In the genomic region with DNA sequence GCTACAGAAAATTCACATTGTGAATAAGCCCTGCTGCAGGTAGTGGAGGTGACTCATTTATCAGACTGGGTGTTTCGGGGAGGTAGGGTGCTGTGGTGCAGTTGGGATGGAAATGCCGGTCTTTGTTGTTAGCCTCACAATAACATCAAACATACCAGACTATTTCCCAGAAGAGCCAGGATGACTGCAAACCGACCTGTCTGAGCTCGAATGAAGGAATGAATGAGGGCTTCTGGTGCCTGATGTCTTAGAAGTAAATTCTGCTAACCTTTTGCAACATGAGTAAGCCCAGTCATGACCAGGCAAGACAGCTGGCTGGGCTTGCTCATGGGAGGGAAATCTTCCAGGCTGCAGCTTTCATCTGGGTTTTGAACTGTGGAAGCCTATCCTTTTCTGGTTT, we compare ENCODE assay signal across 11 cellular contexts. TPM values are rescaled to one million over a fixed set of nuclear protein-coding genes. Genes with fewer than 3 reads are reported as not detected.
DNase-seq lines count a peak whose midpoint lies in the region; ATAC-seq and TF ChIP-seq lines count a peak whose summit lies in the region.
"Had no signal": no experiment of that assay in that cellular context is flagged by ENCODE, and none has a peak within 500 bp of the region (broad histone marks: within the 10 kb centered on the region; RNA-seq: fewer than 3 reads in every experiment).

No MANE protein-coding gene starts in this region.

- H3K4me1 ChIP-seq in CD4-positive, CD25-positive, alpha-beta regulatory T cell (ENCODE audit: control insufficient read depth, insufficient read depth, low read length, poor library complexity, severe bottlenecking) = peaks cover 29% of the 10 kb centered on the region

- H3K27me3 ChIP-seq in CD4-positive, CD25-positive, alpha-beta regulatory T cell (ENCODE audit: control insufficient read depth, insufficient read depth, low read length) = no peaks in the 10 kb centered on the region
- H3K27me3 ChIP-seq: heart right ventricle, upper lobe of right lung had no signal

- peak overlapping the region in 1 of 3 donors; percentile 98 for H3K27ac Mint-ChIP-seq in CD4-positive, CD25-positive, alpha-beta regulatory T cell
- peak overlapping the region; percentile 90 to 94 (median 94) for H3K27ac Mint-ChIP-seq in nephron

- no peak for ATAC-seq in CD4-positive, CD25-positive, alpha-beta regulatory T cell (ENCODE audit: low read depth in 2 of 2)
- ATAC-seq: heart right ventricle, right cardiac atrium, upper lobe of right lung had no signal

- no peak for TF ChIP-seq CTCF in choroid plexus epithelial cell (conservative IDR thresholded peaks at IDR 0.05; ENCODE audit: low read depth, low read length)
- TF ChIP-seq CTCF in nephron (IDR thresholded peaks at IDR 0.05; ENCODE audit: unreplicated experiment in 3 of 3) = no peak

- no peak overlapping the region for H3K27ac ChIP-seq in CD4-positive, CD25-positive, alpha-beta regulatory T cell (ENCODE audit: insufficient read depth, low read length, poor library complexity, severe bottlenecking)
- H3K27ac ChIP-seq: upper lobe of right lung had no signal

- peaks cover 3% of the 10 kb centered on the region for H3K36me3 Mint-ChIP-seq in CD4-positive, CD25-positive, alpha-beta regulatory T cell
- peaks cover 18% of the 10 kb centered on the region for H3K36me3 Mint-ChIP-seq in nephron (ENCODE audit: low read depth)

- H3K9me3 ChIP-seq in CD4-positive, CD25-positive, alpha-beta regulatory T cell (ENCODE audit: control insufficient read depth in 2 of 2, low read length in 2 of 2) = no peaks in the 10 kb centered on the region
- H3K9me3 ChIP-seq: heart right ventricle, upper lobe of right lung had no signal

- no peak overlapping the region for H3K4me3 ChIP-seq in CD4-positive, CD25-positive, alpha-beta regulatory T cell (ENCODE audit: low read depth, low read length)
- H3K4me3 ChIP-seq in choroid plexus epithelial cell (ENCODE audit: low read depth, low read length) = no peak overlapping the region
- H3K4me3 ChIP-seq: heart right ventricle, upper lobe of right lung had no signal

- H3K9me3 Mint-ChIP-seq in CD4-positive, CD25-positive, alpha-beta regulatory T cell = peaks cover 0 to 1% (median 0%) of the 10 kb centered on the region in 7 donors
- H3K9me3 Mint-ChIP-seq in nephron = no peaks in the 10 kb centered on the region

- peaks cover 15 to 25% (median 18%) of the 10 kb centered on the region in 4 donors for H3K4me1 Mint-ChIP-seq in CD4-positive, CD25-positive, alpha-beta regulatory T cell
- peaks cover 41% of the 10 kb centered on the region for H3K4me1 Mint-ChIP-seq in nephron

- H3K4me3 Mint-ChIP-seq in CD4-positive, CD25-positive, alpha-beta regulatory T cell = peak overlapping the region; percentile 50 to 93 (median 65)
- peak overlapping the region; percentile 71 to 84 (median 83) for H3K4me3 Mint-ChIP-seq in nephron

- H3K27me3 Mint-ChIP-seq in CD4-positive, CD25-positive, alpha-beta regulatory T cell = peaks cover 9% of the 10 kb centered on the region
- no peaks in the 10 kb centered on the region for H3K27me3 Mint-ChIP-seq in nephron (ENCODE audit: low read depth)

- H3K36me3 ChIP-seq in CD4-positive, CD25-positive, alpha-beta regulatory T cell (ENCODE audit: control insufficient read depth, insufficient read depth, low read length) = peaks cover 6% of the 10 kb centered on the region

- peak in 1 of 3 donors; percentile 15 for DNase-seq in CD4-positive, CD25-positive, alpha-beta regulatory T cell
- peak; percentile 53 for DNase-seq in HT1080 (ENCODE audit: low read depth)
- peak; percentile 83 for DNase-seq in choroid plexus epithelial cell (ENCODE audit: low read depth)
- no peak for DNase-seq in pons (ENCODE audit: low spot score)
- no peak for DNase-seq in ecto neural progenitor cell (ENCODE audit: low spot score)
- DNase-seq in DMS53 (lab: John Stamatoyannopoulos, UW) = no peak
- DNase-seq in Ammon's horn (ENCODE audit: low spot score) = no peak
- DNase-seq: heart right ventricle, right cardiac atrium, upper lobe of right lung had no signal

RNA-seq across cellular contexts. Expression of a gene that starts 2.4 kb away (rescaled TPM):
- 110 TPM for total RNA-seq in CD4-positive, CD25-positive, alpha-beta regulatory T cell
- 100 to 1,000 TPM; 153 to 201 (median 160) TPM for polyA plus RNA-seq in CD4-positive, CD25-positive, alpha-beta regulatory T cell
- 179 and 199 TPM in 2 replicates for total RNA-seq in HT1080 (2014; rRNA removed; shearing (Covaris generic))
- polyA plus RNA-seq in HT1080 (2015; cell fraction: cytosol; rRNA removed) = 258 and 276 TPM in 2 replicates
- 182 and 231 TPM in 2 replicates for polyA plus RNA-seq in HT1080 (2015; cell fraction: nucleus; rRNA removed)

RNA-seq across cellular contexts. Expression of a gene that starts 27.6 kb away (rescaled TPM):
- total RNA-seq in CD4-positive, CD25-positive, alpha-beta regulatory T cell = 21.1 TPM
- 10 to 100 TPM; 20.0 to 35.0 (median 22.8) TPM for polyA plus RNA-seq in CD4-positive, CD25-positive, alpha-beta regulatory T cell
- 30.1 and 30.4 TPM in 2 replicates for total RNA-seq in HT1080 (2014; rRNA removed; shearing (Covaris generic))
- 16.4 and 19.4 TPM in 2 replicates for polyA plus RNA-seq in HT1080 (2015; cell fraction: cytosol; rRNA removed)
- polyA plus RNA-seq in HT1080 (2015; cell fraction: nucleus; rRNA removed) = 21.4 and 35.8 TPM in 2 replicates

Comparison
In these comparisons a context has a peak if more than half of its experiments do, and no peak if none do; other contexts are left out.
1. DNase-seq: peak in HT1080 (single experiment) and choroid plexus epithelial cell (single experiment); none in pons (single experiment), ecto neural progenitor cell (single experiment), DMS53 (single experiment) and Ammon's horn (single experiment).